In genomic region chr2:107276034-107276433, GRCh38 we compare ENCODE assay signal across 13 cellular contexts.
DNase-seq lines count a peak whose midpoint lies in the region; ATAC-seq and TF ChIP-seq lines count a peak whose summit lies in the region.
"Had no signal": no experiment of that assay in that cellular context is flagged by ENCODE, and none has a peak within 500 bp of the region (broad histone marks: within the 10 kb centered on the region; RNA-seq: fewer than 3 reads in every experiment).

No MANE protein-coding gene starts in this region.

- no peak for ATAC-seq in GM21360 (IDR thresholded peaks at IDR 0.05; ENCODE audit: unreplicated experiment)
- ATAC-seq: A549; CD8-positive, alpha-beta T cell; HCT116 had no signal

- TF ChIP-seq CTCF in choroid plexus epithelial cell (conservative IDR thresholded peaks at IDR 0.05; ENCODE audit: low read depth, low read length): no peak

- DNase-seq in RPMI7951 (ENCODE audit: low read depth): peak; percentile 3
- peak; percentile 2 for DNase-seq in choroid plexus epithelial cell (ENCODE audit: low read depth)
- DNase-seq in renal cortical epithelial cell (ENCODE audit: low read depth): peak; percentile 2
- no peak for DNase-seq in DMS79 (lab: John Stamatoyannopoulos, UW)
- no peak for DNase-seq in NCI-H187 treated with DMSO at 0.1 percent for 48 hours (lab: John Stamatoyannopoulos, UW)
- DNase-seq: CD8-positive, alpha-beta T cell; COR-L47; DMS153; DND-41; GF-D8 had no signal

- H3K4me3 ChIP-seq in choroid plexus epithelial cell (ENCODE audit: low read depth, low read length): no peak overlapping the region
- H3K4me3 ChIP-seq: A549 had no signal

Comparison
In these comparisons a context has a peak if more than half of its experiments do, and no peak if none do; other contexts are left out.
1. DNase-seq: peak in RPMI7951 (single experiment), choroid plexus epithelial cell (single experiment) and renal cortical epithelial cell (single experiment); none in DMS79 (single experiment) and NCI-H187 treated with DMSO at 0.1 percent for 48 hours (single experiment).